In genomic region chr2:236629961-236630872, GRCh38 we compare ENCODE assay signal across 25 cellular contexts.
DNase-seq lines count a peak whose midpoint lies in the region; ATAC-seq and TF ChIP-seq lines count a peak whose summit lies in the region.
"Had no signal": no experiment of that assay in that cellular context is flagged by ENCODE, and none has a peak within 500 bp of the region (broad histone marks: within the 10 kb centered on the region; RNA-seq: fewer than 3 reads in every experiment).

No MANE protein-coding gene starts in this region.

- H3K4me3 ChIP-seq in coronary artery = no peak overlapping the region
- H3K4me3 ChIP-seq in heart left ventricle = no peak overlapping the region
- no peak overlapping the region for H3K4me3 ChIP-seq in suprapubic skin
- H3K4me3 ChIP-seq: BLaER1 treated with 17β-estradiol and CSF1 and Interleukin-3, amounts not matched to agents 10 nM and 100 nM; dorsolateral prefrontal cortex; SK-N-MC had no signal

- no peaks in the 10 kb centered on the region for H3K9me3 ChIP-seq in heart left ventricle
- H3K9me3 ChIP-seq in suprapubic skin = no peaks in the 10 kb centered on the region
- H3K9me3 ChIP-seq: BLaER1 treated with 17β-estradiol and CSF1 and Interleukin-3, amounts not matched to agents 10 nM and 100 nM; Caco-2 had no signal

- H3K27ac Mint-ChIP-seq in nephron progenitor cell (peak overlapping the region; percentile 90), progenitor cell of endocrine pancreas (no peak overlapping the region)
- H3K27ac Mint-ChIP-seq: activated T-helper 1 cell treated with anti-CD3 and anti-CD28 coated beads, Interleukin-12 subunit alpha, Interleukin-12 subunit beta, Interleukin-2, Interleukin-4 antibody, amounts not matched to agents 30 ng/mL and 10 ng/mL and 1 ng/mL, durations not matched to agents 14 hours and 24 hours and 36 hours; IgD-negative memory B cell; stimulated activated effector memory CD8-positive, alpha-beta T cell treated with anti-CD3 and anti-CD28 coated beads, Interleukin-12 subunit alpha, Interleukin-12 subunit beta, amount 100 ng/mL, for 72 hours; T-helper 17 cell had no signal

- DNase-seq in coronary artery (ENCODE audit: low spot score) = peak; percentile 57
- DNase-seq in heart left ventricle = peak in 2 of 5 donors; percentile 20 to 43
- no peak for DNase-seq in nephron progenitor cell
- DNase-seq in suprapubic skin (ENCODE audit: low spot score in 2 of 2) = peak; percentile 42 to 56
- no peak for DNase-seq in NCI-H1436 treated with DMSO at 0.1 percent for 48 hours (lab: John Stamatoyannopoulos, UW)
- no peak for DNase-seq in cerebellar cortex (ENCODE audit: low spot score)
- DNase-seq in progenitor cell of endocrine pancreas (ENCODE audit: low spot score, unreplicated experiment) = no peak
- DNase-seq in midbrain (lab: John Stamatoyannopoulos, UW) = no peak
- DNase-seq: activated CD4-positive, alpha-beta T cell treated with anti-CD3 and anti-CD28 coated beads for 48 hours; activated naive CD4-positive, alpha-beta T cell treated with anti-CD3 and anti-CD28 coated beads, Interleukin-2, amount 50 U/mL, for 16 hours; Caco-2; central memory CD4-positive, alpha-beta T cell; DND-41; NCI-H1092 treated with DMSO at 0.1 percent for 48 hours; NCI-H1930; NCI-H2227 treated with DMSO at 0.1 percent for 48 hours; stimulated activated CD4-positive, alpha-beta T cell treated with anti-CD3 and anti-CD28 coated beads, Interleukin-2, amount 100 ng/mL, for 48 hours; T-helper 17 cell had no signal

- H3K4me3 Mint-ChIP-seq in nephron progenitor cell = no peak overlapping the region
- H3K4me3 Mint-ChIP-seq in progenitor cell of endocrine pancreas (ENCODE audit: low read depth) = no peak overlapping the region
- H3K4me3 Mint-ChIP-seq: activated T-helper 1 cell treated with anti-CD3 and anti-CD28 coated beads, Interleukin-12 subunit alpha, Interleukin-12 subunit beta, Interleukin-2, Interleukin-4 antibody, amounts not matched to agents 30 ng/mL and 10 ng/mL and 1 ng/mL, durations not matched to agents 14 hours and 24 hours and 36 hours; IgD-negative memory B cell; stimulated activated effector memory CD8-positive, alpha-beta T cell treated with anti-CD3 and anti-CD28 coated beads, Interleukin-12 subunit alpha, Interleukin-12 subunit beta, amount 100 ng/mL, for 72 hours; T-helper 17 cell had no signal

- TF ChIP-seq EP300 in suprapubic skin (IDR thresholded peaks at IDR 0.05) = no peak

- H3K36me3 Mint-ChIP-seq in nephron progenitor cell (ENCODE audit: low read depth) (no peaks in the 10 kb centered on the region), progenitor cell of endocrine pancreas (ENCODE audit: insufficient read depth) (no peaks in the 10 kb centered on the region)
- H3K36me3 Mint-ChIP-seq: IgD-negative memory B cell; stimulated activated effector memory CD8-positive, alpha-beta T cell treated with anti-CD3 and anti-CD28 coated beads, Interleukin-12 subunit alpha, Interleukin-12 subunit beta, amount 100 ng/mL, for 72 hours had no signal

- no peak for TF ChIP-seq CTCF in coronary artery (IDR thresholded peaks at IDR 0.05)
- TF ChIP-seq CTCF in heart left ventricle (IDR thresholded peaks at IDR 0.05) = no peak
- TF ChIP-seq CTCF in nephron progenitor cell (IDR thresholded peaks at IDR 0.05) = no peak
- no peak for TF ChIP-seq CTCF in suprapubic skin (IDR thresholded peaks at IDR 0.05)
- no peak for TF ChIP-seq CTCF in progenitor cell of endocrine pancreas (IDR thresholded peaks at IDR 0.05; ENCODE audit: unreplicated experiment)

- H3K9me3 Mint-ChIP-seq in nephron progenitor cell (no peaks in the 10 kb centered on the region), progenitor cell of endocrine pancreas (ENCODE audit: low read depth) (no peaks in the 10 kb centered on the region)
- H3K9me3 Mint-ChIP-seq: activated T-helper 1 cell treated with anti-CD3 and anti-CD28 coated beads, Interleukin-12 subunit alpha, Interleukin-12 subunit beta, Interleukin-2, Interleukin-4 antibody, amounts not matched to agents 30 ng/mL and 10 ng/mL and 1 ng/mL, durations not matched to agents 14 hours and 24 hours and 36 hours; IgD-negative memory B cell; stimulated activated effector memory CD8-positive, alpha-beta T cell treated with anti-CD3 and anti-CD28 coated beads, Interleukin-12 subunit alpha, Interleukin-12 subunit beta, amount 100 ng/mL, for 72 hours had no signal

- H3K27ac ChIP-seq in coronary artery = peak overlapping the region in 1 of 2 donors; percentile 37
- H3K27ac ChIP-seq in heart left ventricle = peak overlapping the region in 9 of 12 donors; percentile 3 to 72 (median 62)
- H3K27ac ChIP-seq in suprapubic skin = no peak overlapping the region
- H3K27ac ChIP-seq: BLaER1 treated with 17β-estradiol and CSF1 and Interleukin-3, amounts not matched to agents 10 nM and 100 nM; SK-N-MC had no signal

- WGBS in heart left ventricle, 4 donors = 52 to 68% (median 57%) methylated on average over 16 of the region's 16 CpGs
- 92% methylated on average over 13 of the region's 16 CpGs for WGBS in suprapubic skin

- H3K36me3 ChIP-seq in heart left ventricle (no peaks in the 10 kb centered on the region), suprapubic skin (no peaks in the 10 kb centered on the region)
- H3K36me3 ChIP-seq: BLaER1 treated with 17β-estradiol and CSF1 and Interleukin-3, amounts not matched to agents 10 nM and 100 nM had no signal

- TF ChIP-seq POLR2A in heart left ventricle (IDR thresholded peaks at IDR 0.05) = no peak
- TF ChIP-seq POLR2A in suprapubic skin (IDR thresholded peaks at IDR 0.05) = no peak

- H3K27me3 Mint-ChIP-seq in nephron progenitor cell (ENCODE audit: low read depth, poor library complexity) = peaks cover 22% of the 10 kb centered on the region
- peaks cover 43% of the 10 kb centered on the region for H3K27me3 Mint-ChIP-seq in progenitor cell of endocrine pancreas

- peak; percentile 38 to 52 (median 46) for ATAC-seq in heart left ventricle
- ATAC-seq: HCT116; stimulated activated effector memory CD8-positive, alpha-beta T cell treated with anti-CD3 and anti-CD28 coated beads, Interleukin-12 subunit alpha, Interleukin-12 subunit beta, amount 100 ng/mL, for 72 hours; T-helper 17 cell had no signal

- H3K4me1 ChIP-seq in heart left ventricle (peaks cover 0 to 28% (median 17%) of the 10 kb centered on the region in 12 donors), suprapubic skin (peaks cover 7% of the 10 kb centered on the region)
- H3K4me1 ChIP-seq: Caco-2 had no signal

- H3K27me3 ChIP-seq in heart left ventricle (no peaks in the 10 kb centered on the region), suprapubic skin (no peaks in the 10 kb centered on the region)
- H3K27me3 ChIP-seq: BLaER1 treated with 17β-estradiol and CSF1 and Interleukin-3, amounts not matched to agents 10 nM and 100 nM; dorsolateral prefrontal cortex had no signal

- intact Hi-C loops in heart left ventricle (cut with DNase I) = loop anchor here in 1 of 10 donors (2.0 kb wide), 1 partner anchor 61 kb away; the partner anchor contains the start of gene ACKR3

- H3K4me1 Mint-ChIP-seq in nephron progenitor cell (peaks cover 52% of the 10 kb centered on the region), progenitor cell of endocrine pancreas (ENCODE audit: low read depth) (no peaks in the 10 kb centered on the region)
- H3K4me1 Mint-ChIP-seq: IgD-negative memory B cell had no signal

Comparison
In these comparisons a context has a peak if more than half of its experiments do, and no peak if none do; other contexts are left out.
1. DNase-seq: peak in coronary artery (single experiment) and suprapubic skin (2 of 2); none in nephron progenitor cell (single experiment), NCI-H1436 treated with DMSO at 0.1 percent for 48 hours (single experiment), cerebellar cortex (single experiment), progenitor cell of endocrine pancreas (single experiment) and midbrain (single experiment).